ENCODE assay signal across 8 cellular contexts in genomic region chr10:110010076-110011069, GRCh38. TPM values are rescaled to one million over a fixed set of nuclear protein-coding genes. Genes with fewer than 3 reads are reported as not detected.
DNase-seq lines count a peak whose midpoint lies in the region; ATAC-seq and TF ChIP-seq lines count a peak whose summit lies in the region.

No MANE protein-coding gene starts in this region.

- in situ Hi-C loops in mammary epithelial cell (cut with MboI; ENCODE audit: low sequenced_read_pairs in 2 of 2), result no loop called here

- no peak for TF ChIP-seq POLR2A in lower leg skin (IDR thresholded peaks at IDR 0.05)

- TF ChIP-seq CTCF in OCI-LY7 (conservative IDR thresholded peaks at IDR 0.05; ENCODE audit: low read length), result no peak
- no peak for TF ChIP-seq CTCF in mammary epithelial cell (conservative IDR thresholded peaks at IDR 0.05 in 1 of 2, IDR thresholded peaks at IDR 0.05 in 1 of 2; ENCODE audit: extremely low read depth in 1 of 2, insufficient read depth in 1 of 2, low read depth in 1 of 2, low read length in 2 of 2)
- no peak for TF ChIP-seq CTCF in progenitor cell of endocrine pancreas (IDR thresholded peaks at IDR 0.05; ENCODE audit: unreplicated experiment)
- no peak for TF ChIP-seq CTCF in lower leg skin (IDR thresholded peaks at IDR 0.05)

- peak; percentile 24 for ATAC-seq in GM21423 (IDR thresholded peaks at IDR 0.05; ENCODE audit: unreplicated experiment)

- H3K4me3 ChIP-seq in CD8-positive, alpha-beta memory T cell (ENCODE audit: low read length), result peak overlapping the region; percentile 91
- H3K4me3 ChIP-seq in OCI-LY7 (ENCODE audit: low read depth, low read length, poor library complexity, severe bottlenecking) (peak overlapping the region; percentile 96), mammary epithelial cell (replicated peaks in 1 of 3; ENCODE audit: insufficient read depth in 1 of 3, low read depth in 2 of 3, low read length in 3 of 3) (peak overlapping the region in 1 of 3 experiments; percentile 19), lower leg skin (ENCODE audit: low read depth, poor library complexity, severe bottlenecking) (no peak overlapping the region)

- H3K36me3 ChIP-seq in CD8-positive, alpha-beta memory T cell (ENCODE audit: insufficient read depth, low read length), result no peaks in the 10 kb centered on the region
- H3K36me3 ChIP-seq in OCI-LY7 (ENCODE audit: insufficient read depth, low read length) (no peaks in the 10 kb centered on the region), mammary epithelial cell (ENCODE audit: insufficient read depth, low read length) (no peaks in the 10 kb centered on the region)

- no peaks in the 10 kb centered on the region for H3K9me3 Mint-ChIP-seq in CD8-positive, alpha-beta memory T cell
- no peaks in the 10 kb centered on the region for H3K9me3 Mint-ChIP-seq in progenitor cell of endocrine pancreas (ENCODE audit: low read depth)

- dilution Hi-C loops in mammary epithelial cell (cut with HindIII; ENCODE audit: low sequenced_read_pairs), result no loop called here

- no peak overlapping the region for H3K9ac ChIP-seq in mammary epithelial cell (ENCODE audit: insufficient read depth, low read length)

- H3K27me3 ChIP-seq in CD8-positive, alpha-beta memory T cell (ENCODE audit: insufficient read depth, low read length, poor library complexity, severe bottlenecking), result no peaks in the 10 kb centered on the region
- no peaks in the 10 kb centered on the region for H3K27me3 ChIP-seq in mammary epithelial cell (ENCODE audit: insufficient read depth, low read length)

- H3K4me2 ChIP-seq in OCI-LY7 (ENCODE audit: low read length) (peak overlapping the region; percentile 96), mammary epithelial cell (ENCODE audit: insufficient read depth, low read depth, low read length) (peak overlapping the region; percentile 73)

- H4K20me1 ChIP-seq in OCI-LY7 (ENCODE audit: insufficient read depth, low read length) (peaks cover 21% of the 10 kb centered on the region; the same call in 1 of the 2 replicates), mammary epithelial cell (ENCODE audit: insufficient read depth, low read length) (no peaks in the 10 kb centered on the region)

- no peak overlapping the region for H2AFZ ChIP-seq in OCI-LY7 (ENCODE audit: low read length)
- no peak overlapping the region for H2AFZ ChIP-seq in mammary epithelial cell (ENCODE audit: low read depth, low read length)

- peak overlapping the region in 7 of 8 donors; percentile 60 to 99 (median 87) for H3K27ac Mint-ChIP-seq in CD8-positive, alpha-beta memory T cell
- H3K27ac Mint-ChIP-seq in progenitor cell of endocrine pancreas, result peak overlapping the region; percentile 56

- no peaks in the 10 kb centered on the region for H3K9me3 ChIP-seq in CD8-positive, alpha-beta memory T cell (ENCODE audit: low read length)
- no peaks in the 10 kb centered on the region for H3K9me3 ChIP-seq in OCI-LY7 (ENCODE audit: low read length)
- H3K9me3 ChIP-seq in mammary epithelial cell (replicated peaks; ENCODE audit: insufficient read depth, low read length), result no peaks in the 10 kb centered on the region

- peaks cover 55% of the 10 kb centered on the region for H3K4me1 ChIP-seq in CD8-positive, alpha-beta memory T cell (ENCODE audit: insufficient read depth, low read length)
- H3K4me1 ChIP-seq in OCI-LY7 (ENCODE audit: insufficient read depth, low read length, poor library complexity, severe bottlenecking) (peaks cover 65% of the 10 kb centered on the region), mammary epithelial cell (ENCODE audit: insufficient read depth, low read length) (peaks cover 43% of the 10 kb centered on the region)

- H3K36me3 Mint-ChIP-seq in CD8-positive, alpha-beta memory T cell, result peaks cover 0 to 15% (median 0%) of the 10 kb centered on the region in 3 donors
- H3K36me3 Mint-ChIP-seq in progenitor cell of endocrine pancreas (ENCODE audit: insufficient read depth), result peaks cover 2% of the 10 kb centered on the region

- POLR2A ChIA-PET in CD8-positive, alpha-beta memory T cell (lab: Charles Lee), result interaction anchor here (0.5 to 0.7 kb wide), 2 partner anchors 65 to 153 kb away, joined by 3 read pairs; no protein-coding TSS in a partner anchor
- POLR2A ChIA-PET in OCI-LY7 (lab: Charles Lee), result interaction anchor here (0.6 to 1.7 kb wide), 20 partner anchors 12 to 295 kb away, joined by 3 to 6 read pairs (median 3); partner anchors contain the start of gene SMNDC1

- CTCF ChIA-PET in CD8-positive, alpha-beta memory T cell (lab: Charles Lee), result interaction anchor here (0.7 to 2.1 kb wide), 5 partner anchors 48 to 127 kb away, joined by 3 to 7 read pairs (median 4); no protein-coding TSS in a partner anchor
- CTCF ChIA-PET in OCI-LY7 (lab: Charles Lee; ENCODE audit: unreplicated experiment) (no interaction called here), mammary epithelial cell (lab: Charles Lee; ENCODE audit: low non-redundant PET) (interaction anchor here (0.6 kb wide), 1 partner anchor 57 kb away, joined by 3 read pairs; no protein-coding TSS in a partner anchor)

- no peak overlapping the region for H3K27ac ChIP-seq in CD8-positive, alpha-beta memory T cell (ENCODE audit: low read depth, low read length)
- H3K27ac ChIP-seq in OCI-LY7 (ENCODE audit: low read depth, low read length, poor library complexity, severe bottlenecking), result peak overlapping the region; percentile 18
- no peak overlapping the region for H3K27ac ChIP-seq in mammary epithelial cell (ENCODE audit: insufficient read depth, low read depth, low read length)

- H3K27me3 Mint-ChIP-seq in CD8-positive, alpha-beta memory T cell, result no peaks in the 10 kb centered on the region
- H3K27me3 Mint-ChIP-seq in progenitor cell of endocrine pancreas, result no peaks in the 10 kb centered on the region

- peaks cover 50 to 63% (median 63%) of the 10 kb centered on the region in 3 donors for H3K4me1 Mint-ChIP-seq in CD8-positive, alpha-beta memory T cell
- H3K4me1 Mint-ChIP-seq in progenitor cell of endocrine pancreas (ENCODE audit: low read depth), result peaks cover 46% of the 10 kb centered on the region

- 77% methylated on average over 4 of the region's 4 CpGs for WGBS in mammary epithelial cell (ENCODE audit: low coverage, missing lambda C conversion rate)
- 71 to 73% methylated on average over 4 of the region's 4 CpGs for WGBS in lower leg skin, 2 donors

- H3K79me2 ChIP-seq in OCI-LY7 (ENCODE audit: insufficient read depth, low read depth, low read length) (peaks cover 66% of the 10 kb centered on the region), mammary epithelial cell (ENCODE audit: insufficient read depth, low read length) (peaks cover 64% of the 10 kb centered on the region)

- H3K9me2 ChIP-seq in OCI-LY7 (ENCODE audit: insufficient read depth, low read length), result no peaks in the 10 kb centered on the region

- no peak overlapping the region for H3K4me3 Mint-ChIP-seq in CD8-positive, alpha-beta memory T cell
- no peak overlapping the region for H3K4me3 Mint-ChIP-seq in progenitor cell of endocrine pancreas (ENCODE audit: low read depth)

- intact Hi-C loops in OCI-LY7 (cut with micrococcal nuclease; ENCODE audit: unreplicated experiment), result no loop called here
- intact Hi-C loops in mammary epithelial cell (cut with micrococcal nuclease), result no loop called here
- intact Hi-C loops in lower leg skin (cut with DNase I; ENCODE audit: low total_unique reads), result no loop called here

- BruUV-seq in OCI-LY7 (replicated peaks; lab: Mats Ljungman, UMichigan) (no TSS peak), mammary epithelial cell (replicated peaks; lab: Mats Ljungman, UMichigan) (no TSS peak)

- peak; percentile 13 to 89 (median 72) for DNase-seq in CD8-positive, alpha-beta memory T cell
- peak; percentile 51 for DNase-seq in OCI-LY7 (ENCODE audit: low spot score)
- DNase-seq in mammary epithelial cell, result no peak
- DNase-seq in progenitor cell of endocrine pancreas (ENCODE audit: low spot score, unreplicated experiment), result no peak
- no peak for DNase-seq in lower leg skin (ENCODE audit: low spot score in 2 of 2)
- no peak for DNase-seq in Ammon's horn (ENCODE audit: low spot score)
- DNase-seq in NCI-H2107 treated with DMSO at 0.1 percent for 48 hours (lab: John Stamatoyannopoulos, UW; ENCODE audit: unreplicated experiment), result no peak

RNA-seq across cellular contexts. Expression of gene ADD3, which starts 2.6 kb away (rescaled TPM):
- 10 to 100 TPM; 39.4 to 50.3 TPM for total RNA-seq in CD8-positive, alpha-beta memory T cell
- 378 TPM for polyA plus RNA-seq in CD8-positive, alpha-beta memory T cell
- total RNA-seq in OCI-LY7 (2014; rRNA removed; shearing (Covaris generic)), result 53.3 and 75.8 TPM in 2 replicates
- total RNA-seq in OCI-LY7 (2022) (89.7 and 100 TPM in 2 replicates), mammary epithelial cell (10 to 100 TPM; 24.8 to 67.5 TPM), progenitor cell of endocrine pancreas (111 and 117 TPM in 2 replicates), lower leg skin (100 to 1,000 TPM in 3 of 4 donors, 10 to 100 TPM in 1; 91.9 to 185 (median 155) TPM)
- polyA plus RNA-seq in mammary epithelial cell, result 102 TPM
- 15.7 TPM for polyA minus RNA-seq in mammary epithelial cell

Comparison
In these comparisons a context has a peak if more than half of its experiments do, and no peak if none do; other contexts are left out.
1. DNase-seq: peak in CD8-positive, alpha-beta memory T cell (5 of 5) and OCI-LY7 (single experiment); none in mammary epithelial cell (single experiment), progenitor cell of endocrine pancreas (single experiment), lower leg skin (0 of 2), Ammon's horn (single experiment) and NCI-H2107 treated with DMSO at 0.1 percent for 48 hours (single experiment).